ENCODE assay signal across 8 cellular contexts in genomic region chr15:89332446-89332845, GRCh38. TPM values are rescaled to one million over a fixed set of nuclear protein-coding genes. Genes with fewer than 3 reads are reported as not detected.
DNase-seq lines count a peak whose midpoint lies in the region; ATAC-seq and TF ChIP-seq lines count a peak whose summit lies in the region.

No MANE protein-coding gene starts in this region.

- peak in 1 of 2 experiments; percentile 41 for TF ChIP-seq CTCF in Caco-2 (IDR thresholded peaks at IDR 0.05; ENCODE audit: insufficient read depth in 1 of 2, low read depth in 1 of 2, low read length in 1 of 2, severe bottlenecking in 1 of 2, unreplicated experiment in 1 of 2)

- no peaks in the 10 kb centered on the region for H3K9me3 Mint-ChIP-seq in Caco-2 (ENCODE audit: unreplicated experiment)

- H3K27me3 Mint-ChIP-seq in Caco-2 (ENCODE audit: insufficient read depth, unreplicated experiment) = peaks cover 3% of the 10 kb centered on the region

- ATAC-seq in HG02588 (IDR thresholded peaks at IDR 0.05; ENCODE audit: unreplicated experiment) (no peak), HG03045 (IDR thresholded peaks at IDR 0.05; ENCODE audit: unreplicated experiment) (no peak), GM21423 (IDR thresholded peaks at IDR 0.05; ENCODE audit: unreplicated experiment) (no peak)

- no peaks in the 10 kb centered on the region for H3K9me3 ChIP-seq in Caco-2
- H3K9me3 ChIP-seq in adipocyte (ENCODE audit: control insufficient read depth, low read length) = no peaks in the 10 kb centered on the region
- H3K9me3 ChIP-seq in mesodermal cell (ENCODE audit: control insufficient read depth, low read length) = no peaks in the 10 kb centered on the region

- CTCF ChIA-PET in Caco-2 (lab: Charles Lee) = interaction anchor here (0.7 kb wide), 1 partner anchor 112 kb away, joined by 5 read pairs; no protein-coding TSS in a partner anchor
- CTCF ChIA-PET in HEK293T (lab: Yijun Ruan, JAX) = interaction anchor here (1.0 to 1.6 kb wide), 6 partner anchors 8 to 140 kb away, joined by 3 to 7 read pairs (median 4); no protein-coding TSS in a partner anchor

- no TSS peak for BruUV-seq in Caco-2 (replicated peaks; lab: Mats Ljungman, UMichigan)

- peaks cover 65% of the 10 kb centered on the region for H3K36me3 Mint-ChIP-seq in Caco-2 (ENCODE audit: insufficient read depth, unreplicated experiment)

- intact Hi-C loops in Caco-2 (cut with micrococcal nuclease; ENCODE audit: unreplicated experiment) = no loop called here

- peak overlapping the region; percentile 92 for H3K9ac ChIP-seq in adipocyte (ENCODE audit: low read length)

- DNase-seq in Caco-2 (peak in 1 of 2 experiments; percentile 43), HEK293T (ENCODE audit: extremely low spot score) (peak; percentile 68), adipocyte (ENCODE audit: low read depth) (peak; percentile 59), T-helper 9 cell (no peak)

- no peaks in the 10 kb centered on the region for H3K27me3 ChIP-seq in Caco-2 (replicated peaks; ENCODE audit: control insufficient read depth, insufficient read depth, low read length)
- H3K27me3 ChIP-seq in adipocyte (replicated peaks; ENCODE audit: control insufficient read depth, insufficient read depth, low read length) = no peaks in the 10 kb centered on the region

- H3K27ac ChIP-seq in mesodermal cell (ENCODE audit: low read depth, low read length, severe bottlenecking) = no peak overlapping the region

- peak overlapping the region; percentile 45 for H3K27ac Mint-ChIP-seq in Caco-2 (ENCODE audit: unreplicated experiment)

- 0 out of 2 replicates have a peak, but pooled peaks cover 3% of the 10 kb centered on the region for H3K4me1 ChIP-seq in Caco-2
- peaks cover 51% of the 10 kb centered on the region for H3K4me1 ChIP-seq in adipocyte (ENCODE audit: control insufficient read depth, insufficient read depth, low read length)
- peaks cover 24% of the 10 kb centered on the region for H3K4me1 ChIP-seq in mesodermal cell (ENCODE audit: control insufficient read depth, insufficient read depth, low read length, poor library complexity, severe bottlenecking)

- peaks cover 23% of the 10 kb centered on the region for H3K4me1 Mint-ChIP-seq in Caco-2 (ENCODE audit: low read depth, unreplicated experiment)

- POLR2A ChIA-PET in Caco-2 (lab: Charles Lee) = no interaction called here
- POLR2A ChIA-PET in HEK293T (lab: Yijun Ruan, JAX) = interaction anchor here (3.7 kb wide), 1 partner anchor 8 kb away, joined by 27 read pairs; no protein-coding TSS in a partner anchor

- H3K36me3 ChIP-seq in Caco-2 (ENCODE audit: control insufficient read depth, insufficient read depth, low read length) (peaks cover 7% of the 10 kb centered on the region), adipocyte (ENCODE audit: control insufficient read depth, insufficient read depth, low read length, severe bottlenecking) (peaks cover 57% of the 10 kb centered on the region), mesodermal cell (ENCODE audit: control insufficient read depth, insufficient read depth, low read length) (peaks cover 57% of the 10 kb centered on the region)

- 80 to 98% methylated on average over 3 to 4 of the region's 10 CpGs for WGBS in mesodermal cell (ENCODE audit: insufficient coverage in 2 of 2), 2 experiments

- no peak overlapping the region for H3K4me3 Mint-ChIP-seq in Caco-2 (ENCODE audit: unreplicated experiment)

- H3K4me3 ChIP-seq in Caco-2 (ENCODE audit: low read depth, low read length) (no peak overlapping the region), adipocyte (ENCODE audit: low read length) (peak overlapping the region; percentile 89), mesodermal cell (ENCODE audit: extremely low read depth, insufficient read depth, low read length, poor library complexity, severe bottlenecking) (peak overlapping the region; percentile 78)

TF ChIP-seq in HEK293T, 16 proteins besides CTCF, POLR2A, EP300 and RAD21:
- TF ChIP-seq ARNT (IDR thresholded peaks at IDR 0.05) (no peak), TARDBP (IDR thresholded peaks at IDR 0.05) (no peak), HDGF (IDR thresholded peaks at IDR 0.05; ENCODE audit: borderline replicate concordance) (no peak), ZNF384 (IDR thresholded peaks at IDR 0.05) (no peak), SP1 (IDR thresholded peaks at IDR 0.05) (no peak), PKNOX1 (IDR thresholded peaks at IDR 0.05) (no peak), NFRKB (IDR thresholded peaks at IDR 0.05) (no peak), LEF1 (IDR thresholded peaks at IDR 0.05; ENCODE audit: borderline replicate concordance) (no peak), ELF4 (IDR thresholded peaks at IDR 0.05) (no peak), BHLHE40 (IDR thresholded peaks at IDR 0.05; ENCODE audit: borderline replicate concordance) (no peak), FOXM1 (IDR thresholded peaks at IDR 0.05; ENCODE audit: borderline replicate concordance) (no peak), FOXK2 (IDR thresholded peaks at IDR 0.05) (no peak), L3MBTL2 (conservative IDR thresholded peaks at IDR 0.05) (no peak), CTBP1 (IDR thresholded peaks at IDR 0.05; ENCODE audit: borderline replicate concordance) (no peak), FOXA1 (IDR thresholded peaks at IDR 0.05) (no peak), SUZ12 (IDR thresholded peaks at IDR 0.05) (no peak)

RNA-seq across cellular contexts. Expression of gene POLG, which starts 2.2 kb away (rescaled TPM):
- 63.1 and 64.1 TPM in 2 replicates for total RNA-seq in Caco-2 (2022)
- polyA plus RNA-seq in mesodermal cell (2013, experiment 1 of 2) = 49.3 TPM
- polyA plus RNA-seq in mesodermal cell (2013, experiment 2 of 2) = 40.9 TPM
